Comparison of ENCODE assay signal across 8 cellular contexts in the genomic region with DNA sequence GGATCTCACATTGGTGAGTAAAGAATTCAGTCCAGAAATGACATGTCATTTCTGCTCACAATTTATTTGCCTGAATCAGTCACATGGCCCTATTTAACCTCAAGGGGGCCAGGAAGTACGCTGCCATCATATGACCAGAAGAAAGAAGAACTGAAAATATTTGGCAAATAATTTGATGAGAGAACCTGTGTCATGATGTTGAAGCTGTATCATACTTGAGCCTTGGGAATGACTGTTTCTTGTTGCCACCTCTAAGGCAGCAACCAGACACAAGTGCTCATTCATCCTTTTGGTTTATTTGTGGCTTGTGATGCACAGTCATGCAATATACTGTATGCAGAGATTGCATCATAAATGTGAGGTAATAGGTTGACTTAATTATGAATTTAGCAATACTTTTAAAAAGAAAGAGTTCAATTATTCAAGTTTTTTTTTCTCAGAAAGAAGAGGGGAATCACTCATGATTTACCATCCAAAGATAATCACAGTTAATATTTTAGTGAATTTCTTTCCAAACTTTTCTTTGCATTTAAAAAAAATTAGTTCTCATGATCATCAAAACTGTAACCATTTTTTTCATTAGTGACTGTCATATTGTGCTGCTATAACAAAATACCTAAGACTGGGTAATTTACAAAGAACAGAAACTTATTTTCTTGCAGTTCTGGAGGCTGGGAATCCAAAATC. TPM values are rescaled to one million over a fixed set of nuclear protein-coding genes. Genes with fewer than 3 reads are reported as not detected.
A peak's percentile ranks its signal among the peaks of the same experiment; 100 is the strongest.
DNase-seq lines count a peak whose midpoint lies in the region; ATAC-seq, FAIRE-seq and TF ChIP-seq lines count a peak whose summit lies in the region.

No MANE protein-coding gene starts in this region.

- no peaks in the 10 kb centered on the region for H3K9me3 ChIP-seq in kidney (ENCODE audit: control insufficient read depth in 1 of 2, low read length in 2 of 2)

- no peaks in the 10 kb centered on the region for H3K9me3 Mint-ChIP-seq in activated T-helper 2 cell treated with anti-CD3 and anti-CD28 coated beads, Interferon-gamma antibody, Interleukin-2, Interleukin-4, amounts not matched to agents 10 μg/mL and 5 μg/mL and 100 μg/mL, durations not matched to agents 14 hours and 24 hours and 36 hours

- H3K4me3 ChIP-seq in brain microvascular endothelial cell (ENCODE audit: low read depth, low read length) (no peak overlapping the region), kidney (ENCODE audit: low read length in 2 of 2) (no peak overlapping the region)

- H3K4me3 Mint-ChIP-seq in activated T-helper 2 cell treated with anti-CD3 and anti-CD28 coated beads, Interferon-gamma antibody, Interleukin-2, Interleukin-4, amounts not matched to agents 10 μg/mL and 5 μg/mL and 100 μg/mL, durations not matched to agents 14 hours and 24 hours and 36 hours (ENCODE audit: low read depth), result no peak overlapping the region

- intact Hi-C loops in activated T-helper 2 cell treated with anti-CD3 and anti-CD28 coated beads, Interferon-gamma antibody, Interleukin-2, Interleukin-4, amounts not matched to agents 10 μg/mL and 5 μg/mL and 100 μg/mL, durations not matched to agents 14 hours and 24 hours and 36 hours (cut with micrococcal nuclease), result loop anchor here (10.0 kb wide), 2 partner anchors 465 to 905 kb away; partner anchors contain the start of gene ZCCHC9
- intact Hi-C loops in kidney (cut with DNase I), result no loop called here

- no peaks in the 10 kb centered on the region for H3K4me1 ChIP-seq in kidney (ENCODE audit: control insufficient read depth in 1 of 2, insufficient read depth in 1 of 2, low read depth in 1 of 2, low read length in 2 of 2)

- no peak for FAIRE-seq in kidney (lab: Jason Lieb, UNC)

- TF ChIP-seq CTCF in brain microvascular endothelial cell (IDR thresholded peaks at IDR 0.05; ENCODE audit: low read depth, low read length, missing control alignments), result peak; percentile 16
- no peak for TF ChIP-seq CTCF in kidney (IDR thresholded peaks at IDR 0.05; ENCODE audit: borderline replicate concordance, extremely low read depth, insufficient read depth)

- H3K9ac ChIP-seq in kidney (ENCODE audit: low read length in 2 of 2), result no peak overlapping the region

- H3K27ac Mint-ChIP-seq in activated T-helper 2 cell treated with anti-CD3 and anti-CD28 coated beads, Interferon-gamma antibody, Interleukin-2, Interleukin-4, amounts not matched to agents 10 μg/mL and 5 μg/mL and 100 μg/mL, durations not matched to agents 14 hours and 24 hours and 36 hours, result no peak overlapping the region

- H3K27me3 Mint-ChIP-seq in activated T-helper 2 cell treated with anti-CD3 and anti-CD28 coated beads, Interferon-gamma antibody, Interleukin-2, Interleukin-4, amounts not matched to agents 10 μg/mL and 5 μg/mL and 100 μg/mL, durations not matched to agents 14 hours and 24 hours and 36 hours (ENCODE audit: low read depth), result peaks cover 15% of the 10 kb centered on the region

- no peaks in the 10 kb centered on the region for H3K27me3 ChIP-seq in brain microvascular endothelial cell (replicated peaks)

- DNase-seq in COLO829 (ENCODE audit: low spot score) (peak; percentile 60), brain microvascular endothelial cell (peak; percentile 2), retina (peak; percentile 10), cortex of kidney (lab: John Stamatoyannopoulos, UW) (no peak), kidney (no peak)
- no peak for DNase-seq in activated T-helper 2 cell treated with anti-CD3 and anti-CD28 coated beads, Interferon-gamma antibody, Interleukin-2, Interleukin-4, amounts not matched to agents 10 μg/mL and 5 μg/mL and 100 μg/mL, durations not matched to agents 14 hours and 24 hours and 36 hours (ENCODE audit: low spot score)

- no peaks in the 10 kb centered on the region for H3K36me3 ChIP-seq in brain microvascular endothelial cell (replicated peaks)
- no peaks in the 10 kb centered on the region for H3K36me3 ChIP-seq in kidney (ENCODE audit: control insufficient read depth in 1 of 2, insufficient read depth in 2 of 2, low read length in 2 of 2)

- peaks cover 2% of the 10 kb centered on the region for H3K4me1 Mint-ChIP-seq in activated T-helper 2 cell treated with anti-CD3 and anti-CD28 coated beads, Interferon-gamma antibody, Interleukin-2, Interleukin-4, amounts not matched to agents 10 μg/mL and 5 μg/mL and 100 μg/mL, durations not matched to agents 14 hours and 24 hours and 36 hours (ENCODE audit: low read depth)

- H3K27ac ChIP-seq in brain microvascular endothelial cell, result no peak overlapping the region
- no peak overlapping the region for H3K27ac ChIP-seq in kidney (ENCODE audit: low read depth in 2 of 2, low read length in 2 of 2)

- in situ Hi-C loops in brain microvascular endothelial cell (cut with HindIII; ENCODE audit: low pct_ligation_motif_present, low sequenced_read_pairs), result no loop called here

- ATAC-seq in GM21360 (IDR thresholded peaks at IDR 0.05; ENCODE audit: unreplicated experiment) (peak; percentile 85), HG03558 (IDR thresholded peaks at IDR 0.05; ENCODE audit: extremely low read depth, unreplicated experiment) (peak; percentile 80)

- no peaks in the 10 kb centered on the region for H3K36me3 Mint-ChIP-seq in activated T-helper 2 cell treated with anti-CD3 and anti-CD28 coated beads, Interferon-gamma antibody, Interleukin-2, Interleukin-4, amounts not matched to agents 10 μg/mL and 5 μg/mL and 100 μg/mL, durations not matched to agents 14 hours and 24 hours and 36 hours (ENCODE audit: low read depth)

RNA-seq across cellular contexts. Expression of gene ZFYVE16, which starts 8.2 kb away (rescaled TPM):
- 9.0 and 11.4 TPM in 2 replicates for total RNA-seq in activated T-helper 2 cell treated with anti-CD3 and anti-CD28 coated beads, Interferon-gamma antibody, Interleukin-2, Interleukin-4, amounts not matched to agents 10 μg/mL and 5 μg/mL and 100 μg/mL, durations not matched to agents 14 hours and 24 hours and 36 hours
- total RNA-seq in kidney, result 39.4 TPM
- 10.2 TPM for polyA plus RNA-seq in kidney (ENCODE audit: insufficient read depth, low read depth, low replicate concordance)

Comparison
In these comparisons a context has a peak if more than half of its experiments do, and no peak if none do; other contexts are left out.
1. DNase-seq: peak in COLO829 (single experiment), brain microvascular endothelial cell (single experiment) and retina (single experiment); none in cortex of kidney (single experiment), activated T-helper 2 cell treated with anti-CD3 and anti-CD28 coated beads, Interferon-gamma antibody, Interleukin-2, Interleukin-4, amounts not matched to agents 10 μg/mL and 5 μg/mL and 100 μg/mL, durations not matched to agents 14 hours and 24 hours and 36 hours (single experiment) and kidney (single experiment).